In genomic region chr13:46754812-46755211, GRCh38 we compare ENCODE assay signal across 18 cellular contexts. TPM values are rescaled to one million over a fixed set of nuclear protein-coding genes. Genes with fewer than 3 reads are reported as not detected.
A peak's percentile ranks its signal among the peaks of the same experiment; 100 is the strongest.
DNase-seq lines count a peak whose midpoint lies in the region; ATAC-seq, FAIRE-seq and TF ChIP-seq lines count a peak whose summit lies in the region.
"Had no signal": no experiment of that assay in that cellular context is flagged by ENCODE, and none has a peak within 500 bp of the region (broad histone marks: within the 10 kb centered on the region; RNA-seq: fewer than 3 reads in every experiment).

No MANE protein-coding gene starts in this region.

- TF ChIP-seq CTCF in Calu3 (IDR thresholded peaks at IDR 0.05; ENCODE audit: unreplicated experiment): no peak
- TF ChIP-seq CTCF in GM12878 (IDR thresholded peaks at IDR 0.05 in 2 of 3, conservative IDR thresholded peaks at IDR 0.05 in 1 of 3; ENCODE audit: control insufficient read depth in 2 of 3, extremely low read depth in 1 of 3, insufficient read depth in 1 of 3, low read depth in 3 of 3, low read length in 3 of 3): no peak

- H3K27me3 Mint-ChIP-seq in Calu3 (ENCODE audit: unreplicated experiment): no peaks in the 10 kb centered on the region
- H3K27me3 Mint-ChIP-seq: B cell; CD4-positive, alpha-beta T cell had no signal

- FAIRE-seq in GM19239 (lab: Jason Lieb, UNC) (peak; percentile 55), GM12878 (lab: Jason Lieb, UNC) (no peak)
- FAIRE-seq: A549, G401.6, GM18507 had no signal

- CTCF ChIA-PET in Calu3 (lab: Charles Lee) (no interaction called here), GM12878 (lab: Yijun Ruan, JAX) (interaction anchor here (1.3 to 1.6 kb wide), 3 partner anchors 8 to 260 kb away, joined by 3 to 5 read pairs (median 4); no protein-coding TSS in a partner anchor)

- peaks cover 13% of the 10 kb centered on the region for H3K36me3 Mint-ChIP-seq in Calu3 (ENCODE audit: insufficient read depth, unreplicated experiment)

- POLR2A ChIA-PET in GM12878 (lab: Charles Lee): interaction anchor here (1.0 kb wide), 1 partner anchor 12 kb away, joined by 5 read pairs; no protein-coding TSS in a partner anchor

- no peak overlapping the region for H3K4me2 ChIP-seq in GM12878 (ENCODE audit: control insufficient read depth, insufficient read depth)
- H3K4me2 ChIP-seq: A549; BLaER1 treated with 17β-estradiol and CSF1 and Interleukin-3, amounts not matched to agents 10 nM and 100 nM had no signal

- peaks cover 2% of the 10 kb centered on the region; the same call in 1 of the 2 replicates for H3K4me1 ChIP-seq in GM12878 (ENCODE audit: control insufficient read depth, insufficient read depth, low read length)

- H3K4me3 Mint-ChIP-seq in Calu3 (ENCODE audit: low read depth, unreplicated experiment): no peak overlapping the region
- H3K4me3 Mint-ChIP-seq: B cell; CD4-positive, alpha-beta T cell; CD8-positive, alpha-beta T cell had no signal

- no peak overlapping the region for H2AFZ ChIP-seq in GM12878 (ENCODE audit: control insufficient read depth, low read depth, low read length)

- H4K20me1 ChIP-seq in GM12878 (ENCODE audit: control insufficient read depth, insufficient read depth): no peaks in the 10 kb centered on the region

- H3K4me3 ChIP-seq in GM12878: no peak overlapping the region
- H3K4me3 ChIP-seq: A549; BLaER1 treated with 17β-estradiol and CSF1 and Interleukin-3, amounts not matched to agents 10 nM and 100 nM had no signal

- intact Hi-C loops in Calu3 (cut with micrococcal nuclease; ENCODE audit: unreplicated experiment): no loop called here
- intact Hi-C loops in GM12878 (cut with micrococcal nuclease; ENCODE audit: unreplicated experiment): no loop called here

- RAD21 ChIA-PET in GM12878 (lab: Charles Lee; ENCODE audit: unreplicated experiment): no interaction called here

- BruUV-seq in Calu3 (replicated peaks; lab: Mats Ljungman, UMichigan) (TSS peak; percentile 10), GM12878 (replicated peaks; lab: Mats Ljungman, UMichigan) (no TSS peak)

- DNase-seq in Calu3 (no peak), GM19239 (ENCODE audit: insufficient read length, low spot score) (no peak), GM12878 (ENCODE audit: low read depth, low spot score) (no peak), NCI-H446 (lab: John Stamatoyannopoulos, UW) (no peak), NCI-H146 treated with DMSO at 0.1 percent for 48 hours (lab: John Stamatoyannopoulos, UW; ENCODE audit: unreplicated experiment) (no peak)
- DNase-seq: AML-193; Caco-2; CD4-positive, alpha-beta T cell; CD8-positive, alpha-beta T cell; DMS79 treated with DMSO at 0.1 percent for 48 hours; GF-D8 had no signal

- H3K4me1 Mint-ChIP-seq in Calu3 (ENCODE audit: low read depth, unreplicated experiment): peaks cover under 1% of the 10 kb centered on the region

- no peak for TF ChIP-seq EP300 in GM12878 (IDR thresholded peaks at IDR 0.05; ENCODE audit: borderline replicate concordance in 1 of 2, control insufficient read depth in 1 of 2, low read depth in 2 of 2, low read length in 2 of 2)

- no peak for TF ChIP-seq RAD21 in GM12878 (IDR thresholded peaks at IDR 0.05; ENCODE audit: insufficient read depth, low read depth, low read length)

- H3K79me2 ChIP-seq in GM12878 (ENCODE audit: control insufficient read depth, insufficient read depth, low read length): no peaks in the 10 kb centered on the region

- in situ Hi-C loops in GM12878 (cut with MboI): no loop called here

- H3K9me3 ChIP-seq in GM12878 (replicated peaks; ENCODE audit: control insufficient read depth, insufficient read depth, low read length): no peaks in the 10 kb centered on the region
- H3K9me3 ChIP-seq: A549, Caco-2 had no signal

- ATAC-seq in GM12878: no peak
- ATAC-seq: A549; CD8-positive, alpha-beta T cell had no signal

- H3K27me3 ChIP-seq in GM12878 (replicated peaks in 1 of 2; ENCODE audit: control insufficient read depth in 2 of 2, insufficient read depth in 2 of 2, low read length in 1 of 2): no peaks in the 10 kb centered on the region

- H3K36me3 ChIP-seq in GM12878 (ENCODE audit: control insufficient read depth in 2 of 2, insufficient read depth in 2 of 2, low read length in 1 of 2): peaks cover 2 to 10% of the 10 kb centered on the region in 2 experiments

- H3K9ac ChIP-seq in GM12878 (ENCODE audit: control insufficient read depth, insufficient read depth, low read length): no peak overlapping the region
- H3K9ac ChIP-seq: BLaER1 treated with 17β-estradiol and CSF1 and Interleukin-3, amounts not matched to agents 10 nM and 100 nM had no signal

- H3K27ac Mint-ChIP-seq in Calu3 (ENCODE audit: unreplicated experiment): no peak overlapping the region
- H3K27ac Mint-ChIP-seq: B cell; CD4-positive, alpha-beta T cell; CD8-positive, alpha-beta T cell had no signal

- TF ChIP-seq POLR2A in GM12878 (IDR thresholded peaks at IDR 0.05; ENCODE audit: low read depth, low read length): no peak

- H3K9me3 Mint-ChIP-seq in Calu3 (ENCODE audit: low read depth, unreplicated experiment): no peaks in the 10 kb centered on the region
- H3K9me3 Mint-ChIP-seq: CD4-positive, alpha-beta T cell; CD8-positive, alpha-beta T cell had no signal

- H3K27ac ChIP-seq in GM12878 (ENCODE audit: control insufficient read depth, insufficient read depth): no peak overlapping the region
- H3K27ac ChIP-seq: 22Rv1; A549; BLaER1 treated with 17β-estradiol and CSF1 and Interleukin-3, amounts not matched to agents 10 nM and 100 nM; C4-2B had no signal

- SMC1A ChIA-PET in GM12878 (lab: Charles Lee; ENCODE audit: uncharacterized antibody, unreplicated experiment): no interaction called here

TF ChIP-seq in GM12878, 131 proteins besides CTCF, POLR2A, EP300 and RAD21:
- peak; percentile 71; the same call in 1 of the 2 replicates for TF ChIP-seq POLR2AphosphoS2 (IDR thresholded peaks at IDR 0.05; ENCODE audit: low read depth, low read length)
- TF ChIP-seq GABPA (IDR thresholded peaks at IDR 0.05; ENCODE audit: low read depth): no peak
- peak; percentile 53; the same call in 1 of the 2 replicates for TF ChIP-seq POLR2AphosphoS5 (IDR thresholded peaks at IDR 0.05; ENCODE audit: low read length)

RNA-seq across cellular contexts. Expression of gene ESD, which starts 42.1 kb away (rescaled TPM):
- total RNA-seq in Calu3 (2022): 65.2 and 71.6 TPM in 2 replicates
- total RNA-seq in GM12878 (2013; cell fraction: nucleolus; rRNA removed): 36.4 and 41.2 TPM in 2 replicates
- total RNA-seq in GM12878 (2014; rRNA removed): 142 and 149 TPM in 2 replicates
- total RNA-seq in GM12878 (2014; rRNA removed; fragmentation: Illumina TruSeq; extraction: Trizol): 179 and 182 TPM in 2 replicates
- total RNA-seq in GM12878 (2021): 105 and 112 TPM in 2 replicates
- 93.7 TPM for polyA plus RNA-seq in GM12878 (2011; ENCODE audit: low read depth)
- polyA plus RNA-seq in GM12878 (2011; rRNA removed): 135 and 181 TPM in 2 replicates
- polyA plus RNA-seq in GM12878 (2011; cell fraction: cytosol; rRNA removed): 64.0 and 68.1 TPM in 2 replicates
- polyA plus RNA-seq in GM12878 (2011; cell fraction: nucleus; rRNA removed): 46.6 and 48.1 TPM in 2 replicates
- 90.0 and 114 TPM in 2 replicates for polyA plus RNA-seq in GM12878 (2012)
- polyA plus RNA-seq in GM12878 (2014; fragmentation: Illumina TruSeq; extraction: Trizol): 211 and 284 TPM in 2 replicates
- 100 to 1,000 TPM; 298 to 387 TPM for polyA plus RNA-seq in GM12878 (2014; fragmentation: Nextera tagmentation; extraction: Ambion mirVana)
- 122 and 139 TPM in 2 replicates for polyA plus RNA-seq in GM12878 (2014; rRNA removed)
- polyA plus RNA-seq in GM12878 (2016; fragmentation: Nextera tagmentation; extraction: Ambion mirVana): 100 to 1,000 TPM; 220 to 227 TPM
- 60.5 and 67.9 TPM in 2 replicates for polyA minus RNA-seq in GM12878 (2011; rRNA and poly(A)+ RNA removed)
- polyA minus RNA-seq in GM12878 (2011; cell fraction: cytosol; rRNA and poly(A)+ RNA removed): 19.2 and 34.4 TPM in 2 replicates
- 20.2 and 25.4 TPM in 2 replicates for polyA minus RNA-seq in GM12878 (2011; cell fraction: nucleus; rRNA and poly(A)+ RNA removed)
